ENCODE assay signal across 1 cellular context in genomic region chr3:169662215-169663070, GRCh38.
TF ChIP-seq lines count a peak whose summit lies in the region.

No MANE protein-coding gene starts in this region.

TF ChIP-seq in K562, 482 proteins besides CTCF, POLR2A, EP300 and RAD21 (continued from another document):
- TF ChIP-seq MYC (IDR thresholded peaks at IDR 0.05; ENCODE audit: low read depth, low read length): peak; percentile 52
- no peak for TF ChIP-seq MYC (CRISPR knock-in tag; IDR thresholded peaks at IDR 0.05; ENCODE audit: borderline replicate concordance, low read depth)
- no peak for TF ChIP-seq BACH1 (tag; IDR thresholded peaks at IDR 0.05)
- TF ChIP-seq NFIC (IDR thresholded peaks at IDR 0.05): 0 out of 2 replicates have a peak, but pooled peaks have one; percentile 35
- no peak for TF ChIP-seq ILF3 (IDR thresholded peaks at IDR 0.05; ENCODE audit: borderline replicate concordance)
- TF ChIP-seq NR2C1 (IDR thresholded peaks at IDR 0.05): no peak
- TF ChIP-seq NR2C1 (tag; IDR thresholded peaks at IDR 0.05): no peak
- TF ChIP-seq SIN3B (IDR thresholded peaks at IDR 0.05; ENCODE audit: low read depth): no peak
- no peak for TF ChIP-seq ZNF445 (CRISPR knock-in tag; IDR thresholded peaks at IDR 0.05; ENCODE audit: low read depth)
- TF ChIP-seq, protein P1, sequence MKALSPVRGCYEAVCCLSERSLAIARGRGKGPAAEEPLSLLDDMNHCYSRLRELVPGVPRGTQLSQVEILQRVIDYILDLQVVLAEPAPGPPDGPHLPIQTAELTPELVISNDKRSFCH (CRISPR knock-in tag; IDR thresholded peaks at IDR 0.05): no peak
- TF ChIP-seq, protein P1 (tag; IDR thresholded peaks at IDR 0.05): no peak
- no peak for TF ChIP-seq HES1 (IDR thresholded peaks at IDR 0.05; ENCODE audit: low read depth)
- TF ChIP-seq CTBP1 (IDR thresholded peaks at IDR 0.05; ENCODE audit: borderline replicate concordance): peak; percentile 86
- TF ChIP-seq HDAC2 (IDR thresholded peaks at IDR 0.05): no peak
- no peak for TF ChIP-seq ZNF174 (CRISPR knock-in tag; IDR thresholded peaks at IDR 0.05)
- TF ChIP-seq MAX (CRISPR knock-in tag; IDR thresholded peaks at IDR 0.05): peak; percentile 47; the same call in 1 of the 2 replicates
- no peak for TF ChIP-seq TBP (optimal IDR thresholded peaks at IDR 0.05; ENCODE audit: low read depth, low read length)
- no peak for TF ChIP-seq ZNF408 (CRISPR knock-in tag; IDR thresholded peaks at IDR 0.05; ENCODE audit: low read depth)
- no peak for TF ChIP-seq TGIF2 (CRISPR knock-in tag; IDR thresholded peaks at IDR 0.05)
- no peak for TF ChIP-seq SMARCE1 (IDR thresholded peaks at IDR 0.05)
- TF ChIP-seq SMAD2 (IDR thresholded peaks at IDR 0.05; ENCODE audit: low read depth, low read length): no peak
- TF ChIP-seq ZNF76 (CRISPR knock-in tag; IDR thresholded peaks at IDR 0.05; ENCODE audit: borderline replicate concordance): no peak
